Comparison of ENCODE assay signal across 12 cellular contexts in the genomic region with DNA sequence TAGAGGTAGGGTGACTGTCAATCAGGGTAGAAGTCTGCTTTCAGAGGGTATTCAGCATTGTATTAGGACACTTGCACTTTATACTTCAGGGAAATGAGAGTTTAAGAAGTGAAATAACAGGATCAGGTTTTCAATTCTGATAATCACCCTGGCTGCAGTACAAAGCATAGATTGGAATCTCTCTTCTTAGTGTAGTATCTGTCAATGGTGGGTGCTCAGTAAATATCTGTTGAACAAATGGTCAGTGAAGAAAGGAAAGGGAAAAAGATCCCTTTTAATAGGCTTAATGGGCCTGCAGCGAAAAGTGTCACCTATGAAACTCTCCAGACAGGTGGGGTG. TPM values are rescaled to one million over a fixed set of nuclear protein-coding genes. Genes with fewer than 3 reads are reported as not detected.
DNase-seq lines count a peak whose midpoint lies in the region; ATAC-seq and TF ChIP-seq lines count a peak whose summit lies in the region.
"Had no signal": no experiment of that assay in that cellular context is flagged by ENCODE, and none has a peak within 500 bp of the region (broad histone marks: within the 10 kb centered on the region; RNA-seq: fewer than 3 reads in every experiment).

No MANE protein-coding gene starts in this region.

- H2AFZ ChIP-seq in ACC112 (ENCODE audit: low read length, unreplicated experiment) (peak overlapping the region; percentile 70), H9 (ENCODE audit: low read length) (no peak overlapping the region), mesenchymal stem cell (ENCODE audit: low read depth, low read length) (no peak overlapping the region)

- no peak overlapping the region for H2BK5ac ChIP-seq in H9 (ENCODE audit: insufficient read length, low read length)
- H2BK5ac ChIP-seq in mesenchymal stem cell (ENCODE audit: low read depth, low read length, poor library complexity, severe bottlenecking) = no peak overlapping the region

- no peaks in the 10 kb centered on the region for H4K20me1 ChIP-seq in H9 (ENCODE audit: control insufficient read depth, insufficient read depth, insufficient read length)

- H4K5ac ChIP-seq in H9 (ENCODE audit: insufficient read length, low read depth, low read length) = no peak overlapping the region

- DNase-seq in H9 = no peak
- DNase-seq in adipocyte (ENCODE audit: low read depth) = peak; percentile 5
- DNase-seq in mesenchymal stem cell = no peak
- DNase-seq in HUDEP-2 (lab: John Stamatoyannopoulos, UW; ENCODE audit: unreplicated experiment in 76 of 76) = no peak
- no peak for DNase-seq in NCI-H2029 (lab: John Stamatoyannopoulos, UW)
- DNase-seq: KBM-7, T-helper 9 cell had no signal

- H3K27me3 Mint-ChIP-seq in H9 (ENCODE audit: low read depth) = peaks cover 2% of the 10 kb centered on the region; the same call in 1 of the 2 replicates

- no peak for TF ChIP-seq CTCF in H9 (conservative IDR thresholded peaks at IDR 0.05)

- H3K4me3 ChIP-seq in ACC112 (ENCODE audit: low read depth, low read length) (peak overlapping the region; percentile 73), adipocyte (ENCODE audit: low read length) (peak overlapping the region; percentile 73), mesenchymal stem cell (ENCODE audit: insufficient read depth in 1 of 2, low read depth in 1 of 2, low read length in 2 of 2) (peak overlapping the region in 1 of 2 experiments; percentile 52)

- H3K27ac Mint-ChIP-seq in H9 = peak overlapping the region in 2 of 3 experiments; percentile 71 to 90; a peak in 4 of 7 replicates

- H3K9me3 ChIP-seq in H9 (ENCODE audit: control insufficient read depth, low read depth, low read length) = no peaks in the 10 kb centered on the region
- no peaks in the 10 kb centered on the region for H3K9me3 ChIP-seq in adipocyte (ENCODE audit: control insufficient read depth, low read length)
- no peaks in the 10 kb centered on the region for H3K9me3 ChIP-seq in mesenchymal stem cell (ENCODE audit: control insufficient read depth, low read length)

- ATAC-seq in GM19328 (IDR thresholded peaks at IDR 0.05; ENCODE audit: unreplicated experiment) = no peak
- ATAC-seq in GM18867 (IDR thresholded peaks at IDR 0.05; ENCODE audit: unreplicated experiment) = no peak

- H3K4me1 ChIP-seq in ACC112 (ENCODE audit: control insufficient read depth, insufficient read depth, low read length, unreplicated experiment) = peaks cover 40% of the 10 kb centered on the region
- peaks cover 5% of the 10 kb centered on the region; the same call in 1 of the 2 replicates for H3K4me1 ChIP-seq in H9 (ENCODE audit: insufficient read depth, low read length)
- H3K4me1 ChIP-seq in adipocyte (ENCODE audit: control insufficient read depth, insufficient read depth, low read length) = peaks cover 49% of the 10 kb centered on the region
- peaks cover 6% of the 10 kb centered on the region for H3K4me1 ChIP-seq in mesenchymal stem cell (ENCODE audit: control insufficient read depth, insufficient read depth, low read depth, low read length)

- no peak overlapping the region for H3K9ac ChIP-seq in H9 (ENCODE audit: extremely low read depth, insufficient read length, low read length)
- peak overlapping the region; percentile 67 for H3K9ac ChIP-seq in adipocyte (ENCODE audit: low read length)
- peak overlapping the region; percentile 84 for H3K9ac ChIP-seq in mesenchymal stem cell (ENCODE audit: low read length)

- no peaks in the 10 kb centered on the region for H3K23me2 ChIP-seq in H9 (ENCODE audit: insufficient read length, low read depth, low read length, poor library complexity, severe bottlenecking)

- H3K27ac ChIP-seq in ACC112 (ENCODE audit: low read depth, low read length) = peak overlapping the region; percentile 97
- H3K27ac ChIP-seq in H9 (ENCODE audit: insufficient read length, low read depth, low read length) = no peak overlapping the region
- H3K27ac ChIP-seq in mesenchymal stem cell (ENCODE audit: low read length, poor library complexity, severe bottlenecking) = peak overlapping the region; percentile 65

- H3T11ph ChIP-seq in H9 (ENCODE audit: low read length) = no peak overlapping the region

- no peak overlapping the region for H2BK15ac ChIP-seq in H9 (ENCODE audit: low read depth, low read length)
- H2BK15ac ChIP-seq in mesenchymal stem cell (ENCODE audit: low read depth, poor library complexity, severe bottlenecking) = no peak overlapping the region

- H3K23ac ChIP-seq in H9 (ENCODE audit: insufficient read length, low read depth, low read length) = no peak overlapping the region
- H3K23ac ChIP-seq in mesenchymal stem cell (ENCODE audit: low read length in 2 of 2) = no peak overlapping the region

- no peak overlapping the region for H2BK20ac ChIP-seq in H9 (ENCODE audit: low read depth, low read length, poor library complexity, severe bottlenecking)

- H3K18ac ChIP-seq in H9 (ENCODE audit: insufficient read length, low read depth, low read length) = no peak overlapping the region
- H3K18ac ChIP-seq in mesenchymal stem cell (ENCODE audit: low read depth in 1 of 2, low read length in 2 of 2) = peak overlapping the region in 1 of 2 experiments; percentile 46

- H2AK5ac ChIP-seq in H9 (ENCODE audit: insufficient read length, low read length) = no peak overlapping the region
- H2AK5ac ChIP-seq in mesenchymal stem cell (ENCODE audit: low read length, severe bottlenecking) = no peak overlapping the region

- no peaks in the 10 kb centered on the region; a peak in 1 of 7 replicates for H3K36me3 Mint-ChIP-seq in H9 (ENCODE audit: insufficient read depth in 1 of 3, low read depth in 3 of 3)

- no peaks in the 10 kb centered on the region; a peak in 1 of 5 replicates for H3K9me3 Mint-ChIP-seq in H9
- H3K9me3 Mint-ChIP-seq: activated T-helper 2 cell treated with anti-CD3 and anti-CD28 coated beads, Interferon-gamma antibody, Interleukin-2, Interleukin-4, amounts not matched to agents 10 μg/mL and 5 μg/mL and 100 μg/mL, durations not matched to agents 14 hours and 24 hours and 36 hours had no signal

- H3K79me2 ChIP-seq in ACC112 (ENCODE audit: control insufficient read depth, insufficient read depth, low read length, unreplicated experiment) (no peaks in the 10 kb centered on the region), H9 (ENCODE audit: insufficient read depth, low read length) (no peaks in the 10 kb centered on the region)

- H3K4me3 Mint-ChIP-seq in H9 = peak overlapping the region; percentile 8 to 59; a peak in 3 of 5 replicates

- H2BK12ac ChIP-seq in H9 (ENCODE audit: insufficient read length, low read depth, low read length) (no peak overlapping the region), mesenchymal stem cell (ENCODE audit: low read length in 2 of 2) (peak overlapping the region in 1 of 2 experiments; percentile 21)

- H3K14ac ChIP-seq in H9 (ENCODE audit: insufficient read depth, low read length) (no peak overlapping the region), mesenchymal stem cell (ENCODE audit: low read length in 2 of 2) (no peak overlapping the region)

- H3K4me1 Mint-ChIP-seq in H9 = peaks cover 25 to 26% of the 10 kb centered on the region in 2 experiments

- H3K36me3 ChIP-seq in ACC112 (ENCODE audit: insufficient read depth, low read length) = no peaks in the 10 kb centered on the region
- H3K36me3 ChIP-seq in adipocyte (ENCODE audit: control insufficient read depth, insufficient read depth, low read length, severe bottlenecking) = no peaks in the 10 kb centered on the region
- H3K36me3 ChIP-seq in mesenchymal stem cell (ENCODE audit: control insufficient read depth in 1 of 2, insufficient read depth in 2 of 2, low read depth in 1 of 2, low read length in 2 of 2) = no peaks in the 10 kb centered on the region

- no peak overlapping the region for H3K4ac ChIP-seq in H9 (ENCODE audit: low read depth, low read length)
- H3K4ac ChIP-seq in mesenchymal stem cell (ENCODE audit: low read depth in 1 of 2, low read length in 2 of 2) = no peak overlapping the region

- H3K79me1 ChIP-seq in H9 (ENCODE audit: insufficient read depth, low read depth, low read length, poor library complexity, severe bottlenecking) (no peaks in the 10 kb centered on the region), mesenchymal stem cell (replicated peaks; ENCODE audit: low read length, poor library complexity, severe bottlenecking) (no peaks in the 10 kb centered on the region)

- H3K4me2 ChIP-seq in H9 (ENCODE audit: insufficient read depth, insufficient read length, low read length) (peak overlapping the region; percentile 9), mesenchymal stem cell (ENCODE audit: low read length, poor library complexity, severe bottlenecking) (no peak overlapping the region)

- no peak overlapping the region for H2BK120ac ChIP-seq in H9 (ENCODE audit: low read depth, low read length, poor library complexity, severe bottlenecking)
- H2BK120ac ChIP-seq in mesenchymal stem cell (ENCODE audit: low read depth, low read length) = no peak overlapping the region

- H4K8ac ChIP-seq in H9 (replicated peaks; ENCODE audit: insufficient read length, low read depth, low read length) (no peak overlapping the region), mesenchymal stem cell (ENCODE audit: low read length) (peak overlapping the region; percentile 72)

- H4K91ac ChIP-seq in H9 (ENCODE audit: insufficient read length, low read depth, low read length) = no peak overlapping the region
- no peak overlapping the region for H4K91ac ChIP-seq in mesenchymal stem cell (ENCODE audit: low read length)

- H3K27me3 ChIP-seq in ACC112 (ENCODE audit: insufficient read depth, low read length) (no peaks in the 10 kb centered on the region), H9 (ENCODE audit: insufficient read depth, low read length) (0 out of 2 replicates have a peak, but pooled peaks cover 2% of the 10 kb centered on the region), adipocyte (replicated peaks; ENCODE audit: control insufficient read depth, insufficient read depth, low read length) (no peaks in the 10 kb centered on the region), mesenchymal stem cell (ENCODE audit: control insufficient read depth in 1 of 2, insufficient read depth in 1 of 2, low read length in 2 of 2) (peaks cover 0 to 11% of the 10 kb centered on the region in 2 experiments)
- H3K27me3 ChIP-seq: dorsolateral prefrontal cortex had no signal

- H3K56ac ChIP-seq in H9 (ENCODE audit: insufficient read length, low read depth, low read length) = no peak overlapping the region

- WGBS in H9 (ENCODE audit: extremely low coverage, insufficient read length, low lambda C conversion rate) = no CpG with 5 or more reads among the region's 1 CpG
- 60% methylated on average over 1 of the region's 1 CpG for WGBS in mesenchymal stem cell

RNA-seq across cellular contexts. Expression of gene TUBB2B, which starts 18.7 kb away (rescaled TPM):
- 317 and 320 TPM in 2 replicates for total RNA-seq in H9 (2021)
- 24.5 TPM for polyA plus RNA-seq in mesenchymal stem cell (2013, experiment 1 of 2)
- 25.5 TPM for polyA plus RNA-seq in mesenchymal stem cell (2013, experiment 2 of 2)

RNA-seq across cellular contexts. Expression of gene PSMG4, which starts 50.0 kb away (rescaled TPM):
- total RNA-seq in H9 (2021) = 27.3 and 29.3 TPM in 2 replicates
- polyA plus RNA-seq in mesenchymal stem cell (2013, experiment 1 of 2) = 24.6 TPM
- 26.0 TPM for polyA plus RNA-seq in mesenchymal stem cell (2013, experiment 2 of 2)

RNA-seq across cellular contexts. Expression of gene TUBB2A, which starts 51.4 kb away (rescaled TPM):
- total RNA-seq in H9 (2021) = 258 and 268 TPM in 2 replicates
- 99.8 TPM for polyA plus RNA-seq in mesenchymal stem cell (2013, experiment 1 of 2)
- polyA plus RNA-seq in mesenchymal stem cell (2013, experiment 2 of 2) = 98.2 TPM
